In genomic region chr18:3458952-3459853, GRCh38 we compare ENCODE assay signal across 9 cellular contexts. TPM values are rescaled to one million over a fixed set of nuclear protein-coding genes. Genes with fewer than 3 reads are reported as not detected.
DNase-seq lines count a peak whose midpoint lies in the region; ATAC-seq, FAIRE-seq and TF ChIP-seq lines count a peak whose summit lies in the region.
"Had no signal": no experiment of that assay in that cellular context is flagged by ENCODE, and none has a peak within 500 bp of the region (broad histone marks: within the 10 kb centered on the region; RNA-seq: fewer than 3 reads in every experiment).

No MANE protein-coding gene starts in this region.

- CTCF ChIA-PET in CD4-positive, alpha-beta memory T cell (lab: Charles Lee; ENCODE audit: partially characterized antibody) = interaction anchor here (0.9 to 7.8 kb wide), 14 partner anchors 8 to 212 kb away, joined by 3 to 46 read pairs (median 6); partner anchors contain the start of gene MYL12A
- CTCF ChIA-PET in GM12878 (lab: Yijun Ruan, JAX) = interaction anchor here (0.9 to 3.9 kb wide), 16 partner anchors 10 to 206 kb away, joined by 3 to 21 read pairs (median 6); no protein-coding TSS in a partner anchor

- H3K9me3 Mint-ChIP-seq in CD4-positive, alpha-beta memory T cell = peaks cover 0 to 16% (median 11%) of the 10 kb centered on the region in 8 donors

- H2AFZ ChIP-seq in GM12878 (ENCODE audit: control insufficient read depth, low read depth, low read length) (no peak overlapping the region), mesenchymal stem cell (ENCODE audit: low read depth, low read length) (no peak overlapping the region)

- no peak overlapping the region for H2BK5ac ChIP-seq in mesenchymal stem cell (ENCODE audit: low read depth, low read length, poor library complexity, severe bottlenecking)

- no peak overlapping the region for H3K4me2 ChIP-seq in GM12878 (ENCODE audit: control insufficient read depth, insufficient read depth)
- H3K4me2 ChIP-seq in mesenchymal stem cell (ENCODE audit: low read length, poor library complexity, severe bottlenecking) = no peak overlapping the region

- in situ Hi-C loops in GM12878 (cut with MboI) = loop anchor here (10.0 kb wide), 1 partner anchor 484 kb away; no protein-coding TSS in a partner anchor

- TF ChIP-seq RAD21 in GM12878 (IDR thresholded peaks at IDR 0.05; ENCODE audit: insufficient read depth, low read depth, low read length) = no peak

- H3K79me1 ChIP-seq in mesenchymal stem cell (replicated peaks; ENCODE audit: low read length, poor library complexity, severe bottlenecking) = peaks cover 1% of the 10 kb centered on the region

- SMC1A ChIA-PET in GM12878 (lab: Charles Lee; ENCODE audit: uncharacterized antibody, unreplicated experiment) = interaction anchor here (0.7 to 5.4 kb wide), 29 partner anchors 7 to 209 kb away, joined by 3 to 33 read pairs (median 4); no protein-coding TSS in a partner anchor

- no peak overlapping the region for H3K4ac ChIP-seq in mesenchymal stem cell (ENCODE audit: low read depth in 1 of 2, low read length in 2 of 2)

- H3K27me3 Mint-ChIP-seq in CD4-positive, alpha-beta memory T cell = no peaks in the 10 kb centered on the region

- H3K4me1 Mint-ChIP-seq in CD4-positive, alpha-beta memory T cell = peaks cover 33 to 65% (median 45%) of the 10 kb centered on the region in 4 donors

- no peaks in the 10 kb centered on the region for H4K20me1 ChIP-seq in GM12878 (ENCODE audit: control insufficient read depth, insufficient read depth)

- DNase-seq in CD4-positive, alpha-beta memory T cell = peak in 3 of 5 donors; percentile 8 to 42 (median 10)
- DNase-seq in GM12878 (ENCODE audit: low read depth, low spot score) (no peak), mesenchymal stem cell (peak; percentile 65), heart left ventricle (no peak), SIG-M5 treated with dmso at 0.1 percent for 504 hours (lab: John Stamatoyannopoulos, UW; ENCODE audit: unreplicated experiment) (no peak), germinal center (ENCODE audit: low spot score) (no peak)

- POLR2A ChIA-PET in CD4-positive, alpha-beta memory T cell (lab: Charles Lee; ENCODE audit: partially characterized antibody) = interaction anchor here (0.7 to 7.9 kb wide), 14 partner anchors 8 to 474 kb away, joined by 3 to 139 read pairs (median 8); partner anchors contain the start of genes MYL12A and TGIF1
- POLR2A ChIA-PET in GM12878 (lab: Charles Lee) = interaction anchor here (1.0 kb wide), 2 partner anchors 14 to 67 kb away, joined by 4 read pairs; no protein-coding TSS in a partner anchor

- H3K4me1 ChIP-seq in CD4-positive, alpha-beta memory T cell (ENCODE audit: insufficient read depth, low read length) = peaks cover 53% of the 10 kb centered on the region
- H3K4me1 ChIP-seq in GM12878 (ENCODE audit: control insufficient read depth, insufficient read depth, low read length) (peaks cover 6% of the 10 kb centered on the region; the same call in 1 of the 2 replicates), mesenchymal stem cell (ENCODE audit: control insufficient read depth, insufficient read depth, low read depth, low read length) (peaks cover 8% of the 10 kb centered on the region), heart left ventricle (peaks cover 0 to 44% (median 8%) of the 10 kb centered on the region in 12 donors)

- H3K27me3 ChIP-seq in CD4-positive, alpha-beta memory T cell (ENCODE audit: insufficient read depth, low read length) = no peaks in the 10 kb centered on the region
- H3K27me3 ChIP-seq in GM12878 (replicated peaks in 1 of 2; ENCODE audit: control insufficient read depth in 2 of 2, insufficient read depth in 2 of 2, low read length in 1 of 2) (no peaks in the 10 kb centered on the region; a peak in 1 of 4 replicates), mesenchymal stem cell (ENCODE audit: control insufficient read depth in 1 of 2, insufficient read depth in 1 of 2, low read length in 2 of 2) (no peaks in the 10 kb centered on the region), heart left ventricle (no peaks in the 10 kb centered on the region)
- H3K27me3 ChIP-seq: vagina had no signal

- peaks cover 21% of the 10 kb centered on the region for H3K36me3 ChIP-seq in CD4-positive, alpha-beta memory T cell (ENCODE audit: insufficient read depth, low read length)
- H3K36me3 ChIP-seq in GM12878 (ENCODE audit: control insufficient read depth in 2 of 2, insufficient read depth in 2 of 2, low read length in 1 of 2) (no peaks in the 10 kb centered on the region), mesenchymal stem cell (ENCODE audit: control insufficient read depth in 1 of 2, insufficient read depth in 2 of 2, low read depth in 1 of 2, low read length in 2 of 2) (peaks cover 13 to 63% of the 10 kb centered on the region in 2 experiments), heart left ventricle (peaks cover 0 to 42% (median 35%) of the 10 kb centered on the region in 9 donors)

- no TSS peak for BruUV-seq in GM12878 (replicated peaks; lab: Mats Ljungman, UMichigan)

- peaks cover 41 to 42% of the 10 kb centered on the region in 2 donors for H3K36me3 Mint-ChIP-seq in CD4-positive, alpha-beta memory T cell

- H2BK12ac ChIP-seq in mesenchymal stem cell (ENCODE audit: low read length in 2 of 2) = peak overlapping the region in 1 of 2 experiments; percentile 49

- H2BK15ac ChIP-seq in mesenchymal stem cell (ENCODE audit: low read depth, poor library complexity, severe bottlenecking) = no peak overlapping the region

- 0 out of 4 replicates have a peak, but pooled peaks of 1 of the 2 experiments have one; percentile 2 for TF ChIP-seq EP300 in GM12878 (IDR thresholded peaks at IDR 0.05; ENCODE audit: borderline replicate concordance in 1 of 2, control insufficient read depth in 1 of 2, low read depth in 2 of 2, low read length in 2 of 2)

- no peak overlapping the region for H3K23ac ChIP-seq in mesenchymal stem cell (ENCODE audit: low read length in 2 of 2)

- H3K18ac ChIP-seq in mesenchymal stem cell (ENCODE audit: low read depth in 1 of 2, low read length in 2 of 2) = peak overlapping the region; percentile 11 to 63

- RAD21 ChIA-PET in GM12878 (lab: Charles Lee; ENCODE audit: unreplicated experiment) = interaction anchor here (0.9 to 4.2 kb wide), 14 partner anchors 8 to 207 kb away, joined by 3 to 36 read pairs (median 4); no protein-coding TSS in a partner anchor

- no peak overlapping the region for H2AK5ac ChIP-seq in mesenchymal stem cell (ENCODE audit: low read length, severe bottlenecking)

- no peaks in the 10 kb centered on the region for H3K9me3 ChIP-seq in CD4-positive, alpha-beta memory T cell (ENCODE audit: control insufficient read depth in 1 of 2, low read length in 2 of 2)
- H3K9me3 ChIP-seq in GM12878 (replicated peaks; ENCODE audit: control insufficient read depth, insufficient read depth, low read length) (peaks cover 5% of the 10 kb centered on the region; the same call in 2 of the 3 replicates), mesenchymal stem cell (ENCODE audit: control insufficient read depth, low read length) (peaks cover 22% of the 10 kb centered on the region), heart left ventricle (peaks cover 0 to 22% (median 0%) of the 10 kb centered on the region in 12 donors)
- H3K9me3 ChIP-seq: vagina had no signal

- no peak overlapping the region for H3K4me3 ChIP-seq in CD4-positive, alpha-beta memory T cell (ENCODE audit: low read length in 2 of 2)
- H3K4me3 ChIP-seq in GM12878 = no peak overlapping the region
- peak overlapping the region in 1 of 2 experiments; percentile 30 for H3K4me3 ChIP-seq in mesenchymal stem cell (ENCODE audit: insufficient read depth in 1 of 2, low read depth in 1 of 2, low read length in 2 of 2)
- H3K4me3 ChIP-seq in heart left ventricle = no peak overlapping the region
- H3K4me3 ChIP-seq: vagina had no signal

- H2BK120ac ChIP-seq in mesenchymal stem cell (ENCODE audit: low read depth, low read length) = no peak overlapping the region

- TF ChIP-seq POLR2A in GM12878 (IDR thresholded peaks at IDR 0.05; ENCODE audit: low read depth, low read length) (no peak), heart left ventricle (IDR thresholded peaks at IDR 0.05) (no peak)

- TF ChIP-seq CTCF in GM12878 (IDR thresholded peaks at IDR 0.05 in 2 of 3, conservative IDR thresholded peaks at IDR 0.05 in 1 of 3; ENCODE audit: control insufficient read depth in 2 of 3, extremely low read depth in 1 of 3, insufficient read depth in 1 of 3, low read depth in 3 of 3, low read length in 3 of 3) (no peak), heart left ventricle (IDR thresholded peaks at IDR 0.05) (no peak)

- H3K27ac Mint-ChIP-seq in CD4-positive, alpha-beta memory T cell = peak overlapping the region; percentile 81 to 96 (median 92)

- H3K79me2 ChIP-seq in GM12878 (ENCODE audit: control insufficient read depth, insufficient read depth, low read length) = no peaks in the 10 kb centered on the region

- H4K91ac ChIP-seq in mesenchymal stem cell (ENCODE audit: low read length) = no peak overlapping the region

- H3K4me3 Mint-ChIP-seq in CD4-positive, alpha-beta memory T cell = peak overlapping the region in 7 of 8 donors; percentile 65 to 85 (median 74)

- no peak overlapping the region for H3K14ac ChIP-seq in mesenchymal stem cell (ENCODE audit: low read length in 2 of 2)

- 19% methylated on average over 5 of the region's 5 CpGs for WGBS in GM12878 (ENCODE audit: insufficient coverage, insufficient replicate concordance, low lambda C conversion rate, missing lambda C conversion rate)
- 83% methylated on average over 2 of the region's 5 CpGs for WGBS in mesenchymal stem cell
- WGBS in heart left ventricle, 4 donors = 91 to 97% (median 95%) methylated on average over 5 of the region's 5 CpGs

- intact Hi-C loops in CD4-positive, alpha-beta memory T cell (cut with micrococcal nuclease) = loop anchor here (1.0 to 5.0 kb wide), 2 partner anchors 11 to 43 kb away; no protein-coding TSS in a partner anchor
- intact Hi-C loops in GM12878 (cut with micrococcal nuclease; ENCODE audit: unreplicated experiment) = no loop called here
- intact Hi-C loops in heart left ventricle (cut with DNase I) = loop anchor here in 4 of 10 donors (5.0 to 10.0 kb wide), 4 partner anchors 128 to 206 kb away; no protein-coding TSS in a partner anchor

- no peak overlapping the region for H4K8ac ChIP-seq in mesenchymal stem cell (ENCODE audit: low read length)

- H3K9ac ChIP-seq in GM12878 (ENCODE audit: control insufficient read depth, insufficient read depth, low read length) (no peak overlapping the region), mesenchymal stem cell (ENCODE audit: low read length) (peak overlapping the region; percentile 34)

- ATAC-seq in HG02981 (IDR thresholded peaks at IDR 0.05; ENCODE audit: unreplicated experiment) (peak; percentile 42), GM12878 (peak; percentile 82), heart left ventricle (no peak), HG03457 (IDR thresholded peaks at IDR 0.05; ENCODE audit: unreplicated experiment) (no peak)

- no peak for FAIRE-seq in GM12878 (lab: Jason Lieb, UNC)

- peak overlapping the region; percentile 45 for H3K27ac ChIP-seq in CD4-positive, alpha-beta memory T cell (ENCODE audit: low read depth, low read length)
- H3K27ac ChIP-seq in GM12878 (ENCODE audit: control insufficient read depth, insufficient read depth) (no peak overlapping the region), mesenchymal stem cell (ENCODE audit: low read length, poor library complexity, severe bottlenecking) (peak overlapping the region; percentile 36), heart left ventricle (peak overlapping the region in 1 of 12 donors; percentile 75)
- H3K27ac ChIP-seq: vagina had no signal

RNA-seq across cellular contexts. Expression of gene TGIF1, which starts 9.2 kb away (rescaled TPM):
- 10 to 100 TPM; 90.0 to 95.1 TPM for total RNA-seq in CD4-positive, alpha-beta memory T cell
- 10 to 100 TPM; 69.6 to 85.8 TPM for polyA plus RNA-seq in CD4-positive, alpha-beta memory T cell
- total RNA-seq in GM12878 (2013; cell fraction: nucleolus; rRNA removed) = 35.4 and 35.6 TPM in 2 replicates
- 8.3 and 9.0 TPM in 2 replicates for total RNA-seq in GM12878 (2014; rRNA removed)
- 5.3 and 6.7 TPM in 2 replicates for total RNA-seq in GM12878 (2014; rRNA removed; fragmentation: Illumina TruSeq; extraction: Trizol)
- 6.2 and 6.4 TPM in 2 replicates for total RNA-seq in GM12878 (2021)
- 2.1 TPM for polyA plus RNA-seq in GM12878 (2011; ENCODE audit: low read depth)
- 1.5 and 1.8 TPM in 2 replicates for polyA plus RNA-seq in GM12878 (2011; rRNA removed)
- 1.6 and 2.5 TPM in 2 replicates for polyA plus RNA-seq in GM12878 (2011; cell fraction: cytosol; rRNA removed)
- polyA plus RNA-seq in GM12878 (2011; cell fraction: nucleus; rRNA removed) = 2.9 and 6.2 TPM in 2 replicates
- 3.6 and 6.1 TPM in 2 replicates for polyA plus RNA-seq in GM12878 (2012)
- polyA plus RNA-seq in GM12878 (2014; fragmentation: Illumina TruSeq; extraction: Trizol) = 8.5 and 9.3 TPM in 2 replicates
- 1 to 10 TPM; 2.1 TPM for polyA plus RNA-seq in GM12878 (2014; fragmentation: Nextera tagmentation; extraction: Ambion mirVana)
- polyA plus RNA-seq in GM12878 (2014; rRNA removed) = 6.6 and 7.8 TPM in 2 replicates
- 1 to 10 TPM; 6.2 to 7.2 TPM for polyA plus RNA-seq in GM12878 (2016; fragmentation: Nextera tagmentation; extraction: Ambion mirVana)
- polyA minus RNA-seq in GM12878 (2011; rRNA and poly(A)+ RNA removed) = 0.51 and 2.2 TPM in 2 replicates
- polyA minus RNA-seq in GM12878 (2011; cell fraction: cytosol; rRNA and poly(A)+ RNA removed) = 1.2 and 1.7 TPM in 2 replicates
- polyA minus RNA-seq in GM12878 (2011; cell fraction: nucleus; rRNA and poly(A)+ RNA removed) = 0.85 and 2.9 TPM in 2 replicates
- 69.8 TPM for polyA plus RNA-seq in mesenchymal stem cell (2013, experiment 1 of 2)
- 65.2 TPM for polyA plus RNA-seq in mesenchymal stem cell (2013, experiment 2 of 2)
- 10 to 100 TPM in 7 of 9 donors, 1 to 10 TPM in 2; 5.0 to 33.5 (median 15.4) TPM for total RNA-seq in heart left ventricle
- polyA plus RNA-seq in heart left ventricle = 10 to 100 TPM in 1 of 2 donors, 1 to 10 TPM in 1; 8.8 to 37.5 TPM

Comparison
In these comparisons a context has a peak if more than half of its experiments do, and no peak if none do; other contexts are left out.
1. DNase-seq: peak in CD4-positive, alpha-beta memory T cell (3 of 5) and mesenchymal stem cell (single experiment); none in GM12878 (single experiment), heart left ventricle (0 of 5), SIG-M5 treated with dmso at 0.1 percent for 504 hours (single experiment) and germinal center (single experiment).
2. ATAC-seq: peak in HG02981 (single experiment) and GM12878 (single experiment); none in heart left ventricle (0 of 4) and HG03457 (single experiment).